ENCODE assay signal across 2 cellular contexts in the genomic region with DNA sequence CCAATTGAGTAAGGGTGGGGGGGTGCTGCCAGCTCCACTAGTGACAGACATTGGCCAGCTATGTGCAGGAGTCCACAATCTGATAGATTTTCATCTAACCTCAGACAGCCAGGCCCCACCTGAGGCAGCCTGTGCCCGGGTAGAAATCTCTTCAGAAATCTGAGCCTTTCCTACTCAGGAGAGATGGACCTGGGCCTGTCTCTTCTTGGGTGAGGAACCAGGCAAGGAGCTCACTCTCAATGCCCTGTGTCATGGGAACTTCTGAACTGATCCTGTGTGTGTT.
TF ChIP-seq lines count a peak whose summit lies in the region.

No MANE protein-coding gene starts in this region.

TF ChIP-seq in liver, 16 proteins besides CTCF, POLR2A, EP300 and RAD21 (continued from another document):
- TF ChIP-seq REST (IDR thresholded peaks at IDR 0.05): no peak
- no peak for TF ChIP-seq TAF1 (conservative IDR thresholded peaks at IDR 0.05)
- TF ChIP-seq FOXA2 (IDR thresholded peaks at IDR 0.05): no peak
- no peak for TF ChIP-seq ATF3 (IDR thresholded peaks at IDR 0.05)
- TF ChIP-seq JUND (IDR thresholded peaks at IDR 0.05): no peak

TF ChIP-seq in HepG2, 621 proteins besides CTCF, POLR2A, EP300 and RAD21:
- TF ChIP-seq, protein P1, sequence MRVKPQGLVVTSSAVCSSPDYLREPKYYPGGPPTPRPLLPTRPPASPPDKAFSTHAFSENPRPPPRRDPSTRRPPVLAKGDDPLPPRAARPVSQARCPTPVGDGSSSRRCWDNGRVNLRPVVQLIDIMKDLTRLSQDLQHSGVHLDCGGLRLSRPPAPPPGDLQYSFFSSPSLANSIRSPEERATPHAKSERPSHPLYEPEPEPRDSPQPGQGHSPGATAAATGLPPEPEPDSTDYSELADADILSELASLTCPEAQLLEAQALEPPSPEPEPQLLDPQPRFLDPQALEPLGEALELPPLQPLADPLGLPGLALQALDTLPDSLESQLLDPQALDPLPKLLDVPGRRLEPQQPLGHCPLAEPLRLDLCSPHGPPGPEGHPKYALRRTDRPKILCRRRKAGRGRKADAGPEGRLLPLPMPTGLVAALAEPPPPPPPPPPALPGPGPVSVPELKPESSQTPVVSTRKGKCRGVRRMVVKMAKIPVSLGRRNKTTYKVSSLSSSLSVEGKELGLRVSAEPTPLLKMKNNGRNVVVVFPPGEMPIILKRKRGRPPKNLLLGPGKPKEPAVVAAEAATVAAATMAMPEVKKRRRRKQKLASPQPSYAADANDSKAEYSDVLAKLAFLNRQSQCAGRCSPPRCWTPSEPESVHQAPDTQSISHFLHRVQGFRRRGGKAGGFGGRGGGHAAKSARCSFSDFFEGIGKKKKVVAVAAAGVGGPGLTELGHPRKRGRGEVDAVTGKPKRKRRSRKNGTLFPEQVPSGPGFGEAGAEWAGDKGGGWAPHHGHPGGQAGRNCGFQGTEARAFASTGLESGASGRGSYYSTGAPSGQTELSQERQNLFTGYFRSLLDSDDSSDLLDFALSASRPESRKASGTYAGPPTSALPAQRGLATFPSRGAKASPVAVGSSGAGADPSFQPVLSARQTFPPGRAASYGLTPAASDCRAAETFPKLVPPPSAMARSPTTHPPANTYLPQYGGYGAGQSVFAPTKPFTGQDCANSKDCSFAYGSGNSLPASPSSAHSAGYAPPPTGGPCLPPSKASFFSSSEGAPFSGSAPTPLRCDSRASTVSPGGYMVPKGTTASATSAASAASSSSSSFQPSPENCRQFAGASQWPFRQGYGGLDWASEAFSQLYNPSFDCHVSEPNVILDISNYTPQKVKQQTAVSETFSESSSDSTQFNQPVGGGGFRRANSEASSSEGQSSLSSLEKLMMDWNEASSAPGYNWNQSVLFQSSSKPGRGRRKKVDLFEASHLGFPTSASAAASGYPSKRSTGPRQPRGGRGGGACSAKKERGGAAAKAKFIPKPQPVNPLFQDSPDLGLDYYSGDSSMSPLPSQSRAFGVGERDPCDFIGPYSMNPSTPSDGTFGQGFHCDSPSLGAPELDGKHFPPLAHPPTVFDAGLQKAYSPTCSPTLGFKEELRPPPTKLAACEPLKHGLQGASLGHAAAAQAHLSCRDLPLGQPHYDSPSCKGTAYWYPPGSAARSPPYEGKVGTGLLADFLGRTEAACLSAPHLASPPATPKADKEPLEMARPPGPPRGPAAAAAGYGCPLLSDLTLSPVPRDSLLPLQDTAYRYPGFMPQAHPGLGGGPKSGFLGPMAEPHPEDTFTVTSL (CRISPR knock-in tag; IDR thresholded peaks at IDR 0.05; ENCODE audit: borderline replicate concordance): no peak
- no peak for TF ChIP-seq TOPORS (CRISPR knock-in tag; IDR thresholded peaks at IDR 0.05)
- no peak for TF ChIP-seq ZNF619 (CRISPR knock-in tag; IDR thresholded peaks at IDR 0.05)
- TF ChIP-seq TEF (CRISPR knock-in tag; IDR thresholded peaks at IDR 0.05): no peak
- TF ChIP-seq NFIC (IDR thresholded peaks at IDR 0.05; ENCODE audit: low read length): no peak
- TF ChIP-seq ZNF264 (CRISPR knock-in tag; IDR thresholded peaks at IDR 0.05): no peak
- no peak for TF ChIP-seq SPEN (CRISPR knock-in tag; IDR thresholded peaks at IDR 0.05; ENCODE audit: low read depth)
- TF ChIP-seq, protein P2, sequence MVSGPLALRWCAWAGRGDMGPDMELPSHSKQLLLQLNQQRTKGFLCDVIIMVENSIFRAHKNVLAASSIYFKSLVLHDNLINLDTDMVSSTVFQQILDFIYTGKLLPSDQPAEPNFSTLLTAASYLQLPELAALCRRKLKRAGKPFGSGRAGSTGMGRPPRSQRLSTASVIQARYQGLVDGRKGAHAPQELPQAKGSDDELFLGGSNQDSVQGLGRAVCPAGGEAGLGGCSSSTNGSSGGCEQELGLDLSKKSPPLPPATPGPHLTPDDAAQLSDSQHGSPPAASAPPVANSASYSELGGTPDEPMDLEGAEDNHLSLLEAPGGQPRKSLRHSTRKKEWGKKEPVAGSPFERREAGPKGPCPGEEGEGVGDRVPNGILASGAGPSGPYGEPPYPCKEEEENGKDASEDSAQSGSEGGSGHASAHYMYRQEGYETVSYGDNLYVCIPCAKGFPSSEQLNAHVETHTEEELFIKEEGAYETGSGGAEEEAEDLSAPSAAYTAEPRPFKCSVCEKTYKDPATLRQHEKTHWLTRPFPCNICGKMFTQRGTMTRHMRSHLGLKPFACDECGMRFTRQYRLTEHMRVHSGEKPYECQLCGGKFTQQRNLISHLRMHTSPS (CRISPR knock-in tag; IDR thresholded peaks at IDR 0.05; ENCODE audit: low read depth): no peak
- no peak for TF ChIP-seq SRSF4 (IDR thresholded peaks at IDR 0.05; ENCODE audit: low read depth, low read length, poor library complexity, severe bottlenecking)
- TF ChIP-seq ZSCAN9 (CRISPR knock-in tag; IDR thresholded peaks at IDR 0.05; ENCODE audit: borderline replicate concordance): no peak
